Comparison of ENCODE assay signal across 1 cellular context in the genomic region with DNA sequence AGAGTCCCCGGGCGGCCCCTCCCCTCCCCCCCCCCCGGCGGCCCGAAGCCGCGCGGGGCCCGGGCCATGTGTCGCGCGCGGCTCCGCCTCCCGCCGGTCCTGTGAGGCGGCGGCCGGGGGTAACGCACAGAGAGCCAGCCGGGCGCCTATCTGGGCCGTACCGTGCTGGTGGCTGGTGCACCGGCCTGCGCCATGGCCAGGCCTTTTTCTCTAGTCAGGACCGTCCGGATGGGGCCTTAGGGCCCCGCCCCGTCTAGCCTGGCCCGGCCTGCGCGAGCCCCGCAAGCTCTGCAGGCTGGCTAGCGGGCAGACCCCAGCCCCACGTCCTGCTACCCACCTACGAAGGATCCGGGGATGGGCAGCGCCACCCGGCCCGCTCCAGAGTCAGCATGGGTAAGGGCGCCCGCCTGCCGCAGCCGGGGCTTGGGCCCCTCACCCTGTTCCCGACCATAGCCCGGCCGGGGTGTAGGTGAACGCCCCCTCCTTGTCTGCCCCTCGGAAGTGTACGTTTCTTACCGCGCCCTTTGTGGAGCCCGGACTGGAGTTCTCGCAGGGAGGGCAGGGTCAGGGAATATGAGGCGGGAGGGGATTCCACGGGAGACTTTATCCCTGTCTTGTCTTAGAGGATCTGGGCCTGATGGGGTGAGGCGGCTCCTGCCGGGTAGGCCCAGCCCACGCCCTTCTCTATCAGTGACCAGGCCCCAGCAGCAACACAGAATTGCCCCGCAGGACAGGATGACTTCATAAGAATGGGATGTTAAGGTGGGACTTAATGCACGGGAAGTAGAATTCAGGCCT.
TF ChIP-seq lines count a peak whose summit lies in the region.

A gene with protein sequence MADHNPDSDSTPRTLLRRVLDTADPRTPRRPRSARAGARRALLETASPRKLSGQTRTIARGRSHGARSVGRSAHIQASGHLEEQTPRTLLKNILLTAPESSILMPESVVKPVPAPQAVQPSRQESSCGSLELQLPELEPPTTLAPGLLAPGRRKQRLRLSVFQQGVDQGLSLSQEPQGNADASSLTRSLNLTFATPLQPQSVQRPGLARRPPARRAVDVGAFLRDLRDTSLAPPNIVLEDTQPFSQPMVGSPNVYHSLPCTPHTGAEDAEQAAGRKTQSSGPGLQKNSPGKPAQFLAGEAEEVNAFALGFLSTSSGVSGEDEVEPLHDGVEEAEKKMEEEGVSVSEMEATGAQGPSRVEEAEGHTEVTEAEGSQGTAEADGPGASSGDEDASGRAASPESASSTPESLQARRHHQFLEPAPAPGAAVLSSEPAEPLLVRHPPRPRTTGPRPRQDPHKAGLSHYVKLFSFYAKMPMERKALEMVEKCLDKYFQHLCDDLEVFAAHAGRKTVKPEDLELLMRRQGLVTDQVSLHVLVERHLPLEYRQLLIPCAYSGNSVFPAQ (minus strand): TSS at position 630 of the 798 bp plus-strand sequence. CDS start 13,834 bp downstream, outside the sequence.

TF ChIP-seq in HepG2, 621 proteins besides CTCF, POLR2A, EP300 and RAD21 (continued from another document and continues in another):
- TF ChIP-seq, protein P1, sequence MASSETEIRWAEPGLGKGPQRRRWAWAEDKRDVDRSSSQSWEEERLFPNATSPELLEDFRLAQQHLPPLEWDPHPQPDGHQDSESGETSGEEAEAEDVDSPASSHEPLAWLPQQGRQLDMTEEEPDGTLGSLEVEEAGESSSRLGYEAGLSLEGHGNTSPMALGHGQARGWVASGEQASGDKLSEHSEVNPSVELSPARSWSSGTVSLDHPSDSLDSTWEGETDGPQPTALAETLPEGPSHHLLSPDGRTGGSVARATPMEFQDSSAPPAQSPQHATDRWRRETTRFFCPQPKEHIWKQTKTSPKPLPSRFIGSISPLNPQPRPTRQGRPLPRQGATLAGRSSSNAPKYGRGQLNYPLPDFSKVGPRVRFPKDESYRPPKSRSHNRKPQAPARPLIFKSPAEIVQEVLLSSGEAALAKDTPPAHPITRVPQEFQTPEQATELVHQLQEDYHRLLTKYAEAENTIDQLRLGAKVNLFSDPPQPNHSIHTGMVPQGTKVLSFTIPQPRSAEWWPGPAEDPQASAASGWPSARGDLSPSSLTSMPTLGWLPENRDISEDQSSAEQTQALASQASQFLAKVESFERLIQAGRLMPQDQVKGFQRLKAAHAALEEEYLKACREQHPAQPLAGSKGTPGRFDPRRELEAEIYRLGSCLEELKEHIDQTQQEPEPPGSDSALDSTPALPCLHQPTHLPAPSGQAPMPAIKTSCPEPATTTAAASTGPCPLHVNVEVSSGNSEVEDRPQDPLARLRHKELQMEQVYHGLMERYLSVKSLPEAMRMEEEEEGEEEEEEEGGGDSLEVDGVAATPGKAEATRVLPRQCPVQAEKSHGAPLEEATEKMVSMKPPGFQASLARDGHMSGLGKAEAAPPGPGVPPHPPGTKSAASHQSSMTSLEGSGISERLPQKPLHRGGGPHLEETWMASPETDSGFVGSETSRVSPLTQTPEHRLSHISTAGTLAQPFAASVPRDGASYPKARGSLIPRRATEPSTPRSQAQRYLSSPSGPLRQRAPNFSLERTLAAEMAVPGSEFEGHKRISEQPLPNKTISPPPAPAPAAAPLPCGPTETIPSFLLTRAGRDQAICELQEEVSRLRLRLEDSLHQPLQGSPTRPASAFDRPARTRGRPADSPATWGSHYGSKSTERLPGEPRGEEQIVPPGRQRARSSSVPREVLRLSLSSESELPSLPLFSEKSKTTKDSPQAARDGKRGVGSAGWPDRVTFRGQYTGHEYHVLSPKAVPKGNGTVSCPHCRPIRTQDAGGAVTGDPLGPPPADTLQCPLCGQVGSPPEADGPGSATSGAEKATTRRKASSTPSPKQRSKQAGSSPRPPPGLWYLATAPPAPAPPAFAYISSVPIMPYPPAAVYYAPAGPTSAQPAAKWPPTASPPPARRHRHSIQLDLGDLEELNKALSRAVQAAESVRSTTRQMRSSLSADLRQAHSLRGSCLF (CRISPR knock-in tag; IDR thresholded peaks at IDR 0.05; ENCODE audit: borderline replicate concordance): no peak
- TF ChIP-seq KLF6 (CRISPR knock-in tag; IDR thresholded peaks at IDR 0.05) (no peak; the same call in 1 of the 2 replicates), NFYB (CRISPR knock-in tag; IDR thresholded peaks at IDR 0.05) (no peak), ZMAT3 (CRISPR knock-in tag; conservative IDR thresholded peaks at IDR 0.05) (no peak; the same call in 1 of the 2 replicates), ZNF292 (CRISPR knock-in tag; IDR thresholded peaks at IDR 0.05; ENCODE audit: borderline replicate concordance, low read depth) (no peak; the same call in 1 of the 2 replicates), NFIC (IDR thresholded peaks at IDR 0.05; ENCODE audit: low read length) (no peak), NFE2L1 (CRISPR knock-in tag; IDR thresholded peaks at IDR 0.05; ENCODE audit: borderline replicate concordance) (no peak), MAFK (conservative IDR thresholded peaks at IDR 0.05 in 1 of 2, IDR thresholded peaks at IDR 0.05 in 1 of 2; ENCODE audit: low read length in 2 of 2) (no peak), ZNF33B (CRISPR knock-in tag; IDR thresholded peaks at IDR 0.05) (no peak), ZNF3 (CRISPR knock-in tag; IDR thresholded peaks at IDR 0.05) (no peak; the same call in 1 of the 2 replicates), DNMT3B (CRISPR knock-in tag; conservative IDR thresholded peaks at IDR 0.05) (no peak), ZNF629 (CRISPR knock-in tag; conservative IDR thresholded peaks at IDR 0.05) (no peak), ZNF761 (CRISPR knock-in tag; conservative IDR thresholded peaks at IDR 0.05) (no peak), ZNF841 (CRISPR knock-in tag; IDR thresholded peaks at IDR 0.05; ENCODE audit: borderline replicate concordance) (no peak), ZFP82 (CRISPR knock-in tag; IDR thresholded peaks at IDR 0.05; ENCODE audit: borderline replicate concordance) (no peak), ZNF558 (CRISPR knock-in tag; IDR thresholded peaks at IDR 0.05; ENCODE audit: borderline replicate concordance) (no peak), JUNB (CRISPR knock-in tag; IDR thresholded peaks at IDR 0.05; ENCODE audit: borderline replicate concordance) (no peak), ZNF546 (CRISPR knock-in tag; conservative IDR thresholded peaks at IDR 0.05) (0 out of 2 replicates have a peak, but pooled peaks have one; percentile 90), EZH2 (conservative IDR thresholded peaks at IDR 0.05; ENCODE audit: low read depth, low read length) (no peak), TCF7 (IDR thresholded peaks at IDR 0.05; ENCODE audit: low read depth) (no peak), CC2D1A (CRISPR knock-in tag; IDR thresholded peaks at IDR 0.05) (0 out of 2 replicates have a peak, but pooled peaks have one; percentile 11), ZNF616 (CRISPR knock-in tag; IDR thresholded peaks at IDR 0.05; ENCODE audit: low read depth) (no peak)
- TF ChIP-seq, protein P2, sequence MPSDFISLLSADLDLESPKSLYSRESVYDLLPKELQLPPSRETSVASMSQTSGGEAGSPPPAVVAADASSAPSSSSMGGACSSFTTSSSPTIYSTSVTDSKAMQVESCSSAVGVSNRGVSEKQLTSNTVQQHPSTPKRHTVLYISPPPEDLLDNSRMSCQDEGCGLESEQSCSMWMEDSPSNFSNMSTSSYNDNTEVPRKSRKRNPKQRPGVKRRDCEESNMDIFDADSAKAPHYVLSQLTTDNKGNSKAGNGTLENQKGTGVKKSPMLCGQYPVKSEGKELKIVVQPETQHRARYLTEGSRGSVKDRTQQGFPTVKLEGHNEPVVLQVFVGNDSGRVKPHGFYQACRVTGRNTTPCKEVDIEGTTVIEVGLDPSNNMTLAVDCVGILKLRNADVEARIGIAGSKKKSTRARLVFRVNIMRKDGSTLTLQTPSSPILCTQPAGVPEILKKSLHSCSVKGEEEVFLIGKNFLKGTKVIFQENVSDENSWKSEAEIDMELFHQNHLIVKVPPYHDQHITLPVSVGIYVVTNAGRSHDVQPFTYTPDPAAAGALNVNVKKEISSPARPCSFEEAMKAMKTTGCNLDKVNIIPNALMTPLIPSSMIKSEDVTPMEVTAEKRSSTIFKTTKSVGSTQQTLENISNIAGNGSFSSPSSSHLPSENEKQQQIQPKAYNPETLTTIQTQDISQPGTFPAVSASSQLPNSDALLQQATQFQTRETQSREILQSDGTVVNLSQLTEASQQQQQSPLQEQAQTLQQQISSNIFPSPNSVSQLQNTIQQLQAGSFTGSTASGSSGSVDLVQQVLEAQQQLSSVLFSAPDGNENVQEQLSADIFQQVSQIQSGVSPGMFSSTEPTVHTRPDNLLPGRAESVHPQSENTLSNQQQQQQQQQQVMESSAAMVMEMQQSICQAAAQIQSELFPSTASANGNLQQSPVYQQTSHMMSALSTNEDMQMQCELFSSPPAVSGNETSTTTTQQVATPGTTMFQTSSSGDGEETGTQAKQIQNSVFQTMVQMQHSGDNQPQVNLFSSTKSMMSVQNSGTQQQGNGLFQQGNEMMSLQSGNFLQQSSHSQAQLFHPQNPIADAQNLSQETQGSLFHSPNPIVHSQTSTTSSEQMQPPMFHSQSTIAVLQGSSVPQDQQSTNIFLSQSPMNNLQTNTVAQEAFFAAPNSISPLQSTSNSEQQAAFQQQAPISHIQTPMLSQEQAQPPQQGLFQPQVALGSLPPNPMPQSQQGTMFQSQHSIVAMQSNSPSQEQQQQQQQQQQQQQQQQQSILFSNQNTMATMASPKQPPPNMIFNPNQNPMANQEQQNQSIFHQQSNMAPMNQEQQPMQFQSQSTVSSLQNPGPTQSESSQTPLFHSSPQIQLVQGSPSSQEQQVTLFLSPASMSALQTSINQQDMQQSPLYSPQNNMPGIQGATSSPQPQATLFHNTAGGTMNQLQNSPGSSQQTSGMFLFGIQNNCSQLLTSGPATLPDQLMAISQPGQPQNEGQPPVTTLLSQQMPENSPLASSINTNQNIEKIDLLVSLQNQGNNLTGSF (CRISPR knock-in tag; IDR thresholded peaks at IDR 0.05): no peak
- TF ChIP-seq, protein P3, sequence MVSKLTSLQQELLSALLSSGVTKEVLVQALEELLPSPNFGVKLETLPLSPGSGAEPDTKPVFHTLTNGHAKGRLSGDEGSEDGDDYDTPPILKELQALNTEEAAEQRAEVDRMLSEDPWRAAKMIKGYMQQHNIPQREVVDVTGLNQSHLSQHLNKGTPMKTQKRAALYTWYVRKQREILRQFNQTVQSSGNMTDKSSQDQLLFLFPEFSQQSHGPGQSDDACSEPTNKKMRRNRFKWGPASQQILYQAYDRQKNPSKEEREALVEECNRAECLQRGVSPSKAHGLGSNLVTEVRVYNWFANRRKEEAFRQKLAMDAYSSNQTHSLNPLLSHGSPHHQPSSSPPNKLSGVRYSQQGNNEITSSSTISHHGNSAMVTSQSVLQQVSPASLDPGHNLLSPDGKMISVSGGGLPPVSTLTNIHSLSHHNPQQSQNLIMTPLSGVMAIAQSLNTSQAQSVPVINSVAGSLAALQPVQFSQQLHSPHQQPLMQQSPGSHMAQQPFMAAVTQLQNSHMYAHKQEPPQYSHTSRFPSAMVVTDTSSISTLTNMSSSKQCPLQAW (CRISPR knock-in tag; IDR thresholded peaks at IDR 0.05): peak; percentile 63
- TF ChIP-seq, protein P4, sequence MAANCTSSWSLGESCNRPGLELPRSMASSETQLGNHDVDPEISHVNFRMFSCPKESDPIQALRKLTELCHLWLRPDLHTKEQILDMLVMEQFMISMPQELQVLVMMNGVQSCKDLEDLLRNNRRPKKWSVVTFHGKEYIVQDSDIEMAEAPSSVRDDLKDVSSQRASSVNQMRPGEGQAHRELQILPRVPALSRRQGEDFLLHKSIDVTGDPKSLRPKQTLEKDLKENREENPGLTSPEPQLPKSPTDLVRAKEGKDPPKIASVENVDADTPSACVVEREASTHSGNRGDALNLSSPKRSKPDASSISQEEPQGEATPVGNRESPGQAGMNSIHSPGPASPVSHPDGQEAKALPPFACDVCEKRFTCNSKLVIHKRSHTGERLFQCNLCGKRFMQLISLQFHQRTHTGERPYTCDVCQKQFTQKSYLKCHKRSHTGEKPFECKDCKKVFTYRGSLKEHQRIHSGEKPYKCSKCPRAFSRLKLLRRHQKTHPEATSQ (CRISPR knock-in tag; IDR thresholded peaks at IDR 0.05; ENCODE audit: borderline replicate concordance): no peak
- TF ChIP-seq, protein P5, sequence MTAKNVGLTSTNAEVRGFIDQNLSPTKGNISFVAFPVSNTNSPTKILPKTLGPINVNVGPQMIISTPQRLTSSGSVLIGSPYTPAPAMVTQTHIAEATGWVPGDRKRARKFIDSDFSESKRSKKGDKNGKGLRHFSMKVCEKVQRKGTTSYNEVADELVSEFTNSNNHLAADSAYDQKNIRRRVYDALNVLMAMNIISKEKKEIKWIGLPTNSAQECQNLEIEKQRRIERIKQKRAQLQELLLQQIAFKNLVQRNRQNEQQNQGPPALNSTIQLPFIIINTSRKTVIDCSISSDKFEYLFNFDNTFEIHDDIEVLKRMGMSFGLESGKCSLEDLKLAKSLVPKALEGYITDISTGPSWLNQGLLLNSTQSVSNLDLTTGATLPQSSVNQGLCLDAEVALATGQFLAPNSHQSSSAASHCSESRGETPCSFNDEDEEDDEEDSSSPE (CRISPR knock-in tag; IDR thresholded peaks at IDR 0.05): no peak
- TF ChIP-seq, protein P6, sequence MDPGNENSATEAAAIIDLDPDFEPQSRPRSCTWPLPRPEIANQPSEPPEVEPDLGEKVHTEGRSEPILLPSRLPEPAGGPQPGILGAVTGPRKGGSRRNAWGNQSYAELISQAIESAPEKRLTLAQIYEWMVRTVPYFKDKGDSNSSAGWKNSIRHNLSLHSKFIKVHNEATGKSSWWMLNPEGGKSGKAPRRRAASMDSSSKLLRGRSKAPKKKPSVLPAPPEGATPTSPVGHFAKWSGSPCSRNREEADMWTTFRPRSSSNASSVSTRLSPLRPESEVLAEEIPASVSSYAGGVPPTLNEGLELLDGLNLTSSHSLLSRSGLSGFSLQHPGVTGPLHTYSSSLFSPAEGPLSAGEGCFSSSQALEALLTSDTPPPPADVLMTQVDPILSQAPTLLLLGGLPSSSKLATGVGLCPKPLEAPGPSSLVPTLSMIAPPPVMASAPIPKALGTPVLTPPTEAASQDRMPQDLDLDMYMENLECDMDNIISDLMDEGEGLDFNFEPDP (CRISPR knock-in tag; conservative IDR thresholded peaks at IDR 0.05): no peak
- TF ChIP-seq, protein P7, sequence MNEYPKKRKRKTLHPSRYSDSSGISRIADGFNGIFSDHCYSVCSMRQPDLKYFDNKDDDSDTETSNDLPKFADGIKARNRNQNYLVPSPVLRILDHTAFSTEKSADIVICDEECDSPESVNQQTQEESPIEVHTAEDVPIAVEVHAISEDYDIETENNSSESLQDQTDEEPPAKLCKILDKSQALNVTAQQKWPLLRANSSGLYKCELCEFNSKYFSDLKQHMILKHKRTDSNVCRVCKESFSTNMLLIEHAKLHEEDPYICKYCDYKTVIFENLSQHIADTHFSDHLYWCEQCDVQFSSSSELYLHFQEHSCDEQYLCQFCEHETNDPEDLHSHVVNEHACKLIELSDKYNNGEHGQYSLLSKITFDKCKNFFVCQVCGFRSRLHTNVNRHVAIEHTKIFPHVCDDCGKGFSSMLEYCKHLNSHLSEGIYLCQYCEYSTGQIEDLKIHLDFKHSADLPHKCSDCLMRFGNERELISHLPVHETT (CRISPR knock-in tag; conservative IDR thresholded peaks at IDR 0.05): no peak
- TF ChIP-seq, protein P8, sequence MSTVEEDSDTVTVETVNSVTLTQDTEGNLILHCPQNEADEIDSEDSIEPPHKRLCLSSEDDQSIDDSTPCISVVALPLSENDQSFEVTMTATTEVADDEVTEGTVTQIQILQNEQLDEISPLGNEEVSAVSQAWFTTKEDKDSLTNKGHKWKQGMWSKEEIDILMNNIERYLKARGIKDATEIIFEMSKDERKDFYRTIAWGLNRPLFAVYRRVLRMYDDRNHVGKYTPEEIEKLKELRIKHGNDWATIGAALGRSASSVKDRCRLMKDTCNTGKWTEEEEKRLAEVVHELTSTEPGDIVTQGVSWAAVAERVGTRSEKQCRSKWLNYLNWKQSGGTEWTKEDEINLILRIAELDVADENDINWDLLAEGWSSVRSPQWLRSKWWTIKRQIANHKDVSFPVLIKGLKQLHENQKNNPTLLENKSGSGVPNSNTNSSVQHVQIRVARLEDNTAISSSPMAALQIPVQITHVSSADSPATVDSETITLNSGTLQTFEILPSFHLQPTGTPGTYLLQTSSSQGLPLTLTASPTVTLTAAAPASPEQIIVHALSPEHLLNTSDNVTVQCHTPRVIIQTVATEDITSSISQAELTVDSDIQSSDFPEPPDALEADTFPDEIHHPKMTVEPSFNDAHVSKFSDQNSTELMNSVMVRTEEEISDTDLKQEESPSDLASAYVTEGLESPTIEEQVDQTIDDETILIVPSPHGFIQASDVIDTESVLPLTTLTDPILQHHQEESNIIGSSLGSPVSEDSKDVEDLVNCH (CRISPR knock-in tag; IDR thresholded peaks at IDR 0.05): no peak
